In the genomic region with DNA sequence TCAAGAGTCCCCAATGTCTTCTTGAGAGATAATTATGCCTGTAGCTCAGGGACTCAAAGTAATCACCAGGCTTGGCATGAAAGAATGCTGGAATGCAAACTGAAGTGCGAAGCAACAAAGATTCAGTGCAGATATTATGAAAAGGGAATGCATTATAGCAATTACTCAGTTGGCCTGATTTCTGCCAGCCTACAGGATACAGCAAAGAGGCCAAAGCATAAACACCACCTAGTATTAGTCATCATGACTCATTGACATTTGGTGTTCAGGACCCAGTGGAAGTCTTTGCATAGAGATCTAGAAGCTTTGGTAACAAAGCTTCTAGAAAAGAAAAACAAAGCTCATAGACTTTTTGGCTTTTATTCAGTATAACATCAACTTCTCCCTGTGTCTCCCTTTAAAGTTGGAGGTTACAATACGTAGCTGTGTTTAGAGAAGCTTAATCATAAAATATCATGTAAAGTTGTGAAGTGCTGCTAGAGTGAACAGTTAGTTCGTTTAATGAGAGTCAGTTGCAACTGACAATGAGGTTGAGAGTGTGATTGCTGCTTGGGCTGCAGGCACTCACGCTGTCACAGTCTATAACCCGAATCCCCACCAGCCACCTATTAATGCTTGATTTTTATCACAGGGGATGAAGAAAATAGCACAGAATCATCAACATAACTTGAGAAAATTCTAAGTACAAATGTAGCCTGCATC, we compare ENCODE assay signal across 9 cellular contexts.
DNase-seq lines count a peak whose midpoint lies in the region; ATAC-seq lines count a peak whose summit lies in the region.
"Had no signal": no experiment of that assay in that cellular context is flagged by ENCODE, and none has a peak within 500 bp of the region (broad histone marks: within the 10 kb centered on the region; RNA-seq: fewer than 3 reads in every experiment).

No MANE protein-coding gene starts in this region.

- peak; percentile 52 for DNase-seq in DMS53 treated with DMSO at 0.1 percent for 48 hours (lab: John Stamatoyannopoulos, UW; ENCODE audit: unreplicated experiment)
- peak; percentile 100 for DNase-seq in M059J (ENCODE audit: low read depth)
- peak; percentile 90 for DNase-seq in dedifferentiated amniotic fluid mesenchymal stem cell (ENCODE audit: extremely low spot score)
- DNase-seq in neuronal stem cell (ENCODE audit: low spot score): no peak
- DNase-seq in medulla oblongata (ENCODE audit: extremely low spot score): no peak
- DNase-seq in NOMO-1 (lab: John Stamatoyannopoulos, UW; ENCODE audit: unreplicated experiment in 2 of 2): no peak
- DNase-seq: T-cell had no signal

- no peak overlapping the region for H2BK120ac ChIP-seq in neuronal stem cell (ENCODE audit: low read depth, low read length)

- H3K23ac ChIP-seq in neuronal stem cell (ENCODE audit: low read depth, low read length, poor library complexity): no peak overlapping the region

- H3K27me3 ChIP-seq in neuronal stem cell (ENCODE audit: control insufficient read depth in 3 of 3, insufficient read depth in 3 of 3, low read depth in 1 of 3, low read length in 3 of 3): no peaks in the 10 kb centered on the region

- no peak overlapping the region for H4K91ac ChIP-seq in neuronal stem cell (ENCODE audit: low read depth, low read length, poor library complexity)

- H3K9me3 ChIP-seq in neuronal stem cell (replicated peaks in 1 of 2; ENCODE audit: control insufficient read depth in 2 of 2, insufficient read depth in 1 of 2, low read depth in 1 of 2, low read length in 2 of 2): no peaks in the 10 kb centered on the region

- ATAC-seq in HG02981 (IDR thresholded peaks at IDR 0.05; ENCODE audit: unreplicated experiment): no peak
- ATAC-seq in HG02623 (IDR thresholded peaks at IDR 0.05; ENCODE audit: unreplicated experiment): no peak
- ATAC-seq: T-cell had no signal

- no peak overlapping the region for H4K8ac ChIP-seq in neuronal stem cell (ENCODE audit: low read depth, low read length)

- no peak overlapping the region for H3K18ac ChIP-seq in neuronal stem cell (ENCODE audit: low read length)

- no peak overlapping the region for H3K14ac ChIP-seq in neuronal stem cell (ENCODE audit: low read length)

- no peak overlapping the region for H3K4ac ChIP-seq in neuronal stem cell (ENCODE audit: low read length)

- peaks cover 0 to 3% of the 10 kb centered on the region in 2 donors for H3K4me1 ChIP-seq in neuronal stem cell (ENCODE audit: control insufficient read depth in 2 of 2, insufficient read depth in 1 of 2, low read depth in 1 of 2, low read length in 2 of 2)

- peak overlapping the region; percentile 63 for H2AFZ ChIP-seq in neuronal stem cell (ENCODE audit: low read length)

- no peak overlapping the region for H2BK12ac ChIP-seq in neuronal stem cell (ENCODE audit: low read length)

- WGBS in neuronal stem cell (ENCODE audit: extremely low coverage in 2 of 2, insufficient read length in 2 of 2, insufficient replicate concordance in 1 of 2), 2 donors: no CpG with 5 or more reads among the region's 5 CpGs

- H3K36me3 ChIP-seq in neuronal stem cell (replicated peaks in 1 of 2; ENCODE audit: control insufficient read depth in 2 of 2, insufficient read depth in 2 of 2, low read length in 2 of 2): no peaks in the 10 kb centered on the region

- H3K4me3 ChIP-seq in neuronal stem cell (ENCODE audit: low read length in 2 of 2): no peak overlapping the region

- H3K9ac ChIP-seq in neuronal stem cell (ENCODE audit: low read depth, low read length, poor library complexity): no peak overlapping the region

- no peak overlapping the region for H2BK5ac ChIP-seq in neuronal stem cell (ENCODE audit: low read length)

- H3K4me2 ChIP-seq in neuronal stem cell (ENCODE audit: insufficient read depth, low read length, poor library complexity, severe bottlenecking): no peak overlapping the region

- no peak overlapping the region for H2BK15ac ChIP-seq in neuronal stem cell (ENCODE audit: low read length)

- H3K79me1 ChIP-seq in neuronal stem cell (ENCODE audit: low read depth, low read length): no peaks in the 10 kb centered on the region

- no peak overlapping the region for H2AK5ac ChIP-seq in neuronal stem cell (ENCODE audit: low read depth, low read length)

- H3K27ac ChIP-seq in neuronal stem cell (replicated peaks; ENCODE audit: low read length): no peak overlapping the region

Comparison
In these comparisons a context has a peak if more than half of its experiments do, and no peak if none do; other contexts are left out.
1. DNase-seq: peak in DMS53 treated with DMSO at 0.1 percent for 48 hours (single experiment), M059J (single experiment) and dedifferentiated amniotic fluid mesenchymal stem cell (single experiment); none in neuronal stem cell (single experiment), medulla oblongata (single experiment) and NOMO-1 (0 of 2).